Comparison of ENCODE assay signal across 17 cellular contexts in the genomic region with DNA sequence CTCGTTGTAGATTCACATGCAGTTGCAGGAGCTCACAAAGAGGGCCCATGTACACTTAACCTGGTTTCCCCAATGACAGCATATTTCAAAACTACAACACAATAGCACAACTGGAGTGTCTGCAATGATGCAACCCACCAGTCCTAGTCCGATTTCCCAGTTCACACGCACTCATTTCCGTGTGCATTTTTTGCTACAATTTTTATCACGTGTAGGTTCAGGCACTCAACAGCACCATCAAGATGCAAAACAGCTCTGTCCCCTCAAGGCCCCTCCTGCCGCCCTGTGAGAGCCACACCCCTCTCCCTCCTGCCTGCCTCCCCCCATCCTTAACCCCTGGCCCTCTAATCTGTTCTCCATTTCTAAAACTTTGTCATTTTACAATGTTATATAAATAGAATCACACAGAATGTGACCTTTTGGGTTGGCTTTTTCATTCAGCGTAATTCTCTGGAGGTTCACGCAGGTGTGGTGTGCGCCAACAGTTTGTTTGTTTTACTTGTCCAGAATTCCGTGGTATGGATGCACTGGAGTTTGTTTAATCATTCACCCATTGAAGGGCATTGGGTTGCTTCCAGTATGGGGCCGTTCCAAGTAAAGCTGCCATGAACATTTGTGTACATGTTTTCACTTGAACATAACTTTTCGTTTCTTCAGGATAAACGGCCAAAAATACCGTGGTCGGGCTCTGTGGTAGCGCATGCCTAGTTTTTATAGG. TPM values are rescaled to one million over a fixed set of nuclear protein-coding genes. Genes with fewer than 3 reads are reported as not detected.
DNase-seq lines count a peak whose midpoint lies in the region; ATAC-seq, FAIRE-seq and TF ChIP-seq lines count a peak whose summit lies in the region.
"Had no signal": no experiment of that assay in that cellular context is flagged by ENCODE, and none has a peak within 500 bp of the region (broad histone marks: within the 10 kb centered on the region; RNA-seq: fewer than 3 reads in every experiment).

No MANE protein-coding gene starts in this region.

- H4K20me1 ChIP-seq in HepG2 (ENCODE audit: insufficient read depth, low read length), result no peaks in the 10 kb centered on the region

- peak overlapping the region; percentile 55 for H3K4me2 ChIP-seq in HepG2 (ENCODE audit: low read depth, low read length)

- intact Hi-C loops in HepG2 (cut with micrococcal nuclease; ENCODE audit: unreplicated experiment), result no loop called here
- intact Hi-C loops in activated CD8-positive, alpha-beta T cell treated with anti-CD3 and anti-CD28 coated beads for 36 hours (cut with micrococcal nuclease), result no loop called here

- no peaks in the 10 kb centered on the region for H3K79me2 ChIP-seq in HepG2 (ENCODE audit: insufficient read depth, low read length)

- CTCF ChIA-PET in HepG2 (lab: Yijun Ruan, JAX; ENCODE audit: low intra/inter-chr PET ratio, low total read pairs), result no interaction called here
- CTCF ChIA-PET in activated CD4-positive, alpha-beta T cell treated with anti-CD3 and anti-CD28 coated beads, Interleukin-2, amount 10 ng/mL, durations not matched to agents 7 days and 5 days (lab: Charles Lee), result no interaction called here
- CTCF ChIA-PET in activated CD8-positive, alpha-beta T cell treated with anti-CD3 and anti-CD28 coated beads for 36 hours (lab: Charles Lee), result no interaction called here

- TF ChIP-seq POLR2A in HepG2 (IDR thresholded peaks at IDR 0.05; ENCODE audit: insufficient read depth in 1 of 2, low read depth in 2 of 2, low read length in 2 of 2), result no peak

- no TSS peak for BruUV-seq in HepG2 (replicated peaks; lab: Mats Ljungman, UMichigan)

- no peak for TF ChIP-seq CTCF in HepG2 (CRISPR knock-in tag; IDR thresholded peaks at IDR 0.05)
- no peak for TF ChIP-seq CTCF in activated CD8-positive, alpha-beta T cell treated with anti-CD3 and anti-CD28 coated beads for 36 hours (IDR thresholded peaks at IDR 0.05)

- TF ChIP-seq EP300 in HepG2 (IDR thresholded peaks at IDR 0.05; ENCODE audit: low read depth in 2 of 2, low read length in 2 of 2), result 0 out of 4 replicates have a peak, but pooled peaks of 1 of the 2 experiments have one; percentile 16
- no peak for TF ChIP-seq EP300 in HepG2 (CRISPR knock-in tag; IDR thresholded peaks at IDR 0.05; ENCODE audit: borderline replicate concordance)

- no peaks in the 10 kb centered on the region for H3K36me3 Mint-ChIP-seq in activated CD4-positive, alpha-beta T cell treated with anti-CD3 and anti-CD28 coated beads, Interleukin-2, amount 10 ng/mL, durations not matched to agents 7 days and 5 days (ENCODE audit: low read depth)
- H3K36me3 Mint-ChIP-seq in activated CD8-positive, alpha-beta T cell treated with anti-CD3 and anti-CD28 coated beads for 36 hours (ENCODE audit: low read depth), result no peaks in the 10 kb centered on the region
- H3K36me3 Mint-ChIP-seq: memory B cell; stimulated activated effector memory CD8-positive, alpha-beta T cell treated with anti-CD3 and anti-CD28 coated beads, Interleukin-12 subunit alpha, Interleukin-12 subunit beta, amount 100 ng/mL, for 72 hours had no signal

- TF ChIP-seq RAD21 in HepG2 (CRISPR knock-in tag; IDR thresholded peaks at IDR 0.05), result no peak

- DNase-seq in ACHN (peak; percentile 59), NCI-H2029 treated with DMSO at 0.1 percent for 48 hours (lab: John Stamatoyannopoulos, UW) (peak; percentile 47), caudate nucleus (lab: John Stamatoyannopoulos, UW) (no peak), HepG2 (ENCODE audit: low spot score) (peak; percentile 48), retina (no peak)
- no peak for DNase-seq in activated CD4-positive, alpha-beta T cell treated with anti-CD3 and anti-CD28 coated beads, Interleukin-2, amount 10 ng/mL, durations not matched to agents 7 days and 5 days
- no peak for DNase-seq in activated CD8-positive, alpha-beta T cell treated with anti-CD3 and anti-CD28 coated beads for 36 hours
- DNase-seq: activated T-cell treated with anti-CD3 and anti-CD28 coated beads, Interleukin-2, amount 50 U/mL, for 48 hours; anterior cingulate cortex; effector memory CD4-positive, alpha-beta T cell; heart left ventricle; stimulated activated CD4-positive, alpha-beta T cell treated with anti-CD3 and anti-CD28 coated beads, Interleukin-4, amount 100 ng/mL, for 1 hour had no signal

- H2AFZ ChIP-seq in HepG2 (ENCODE audit: low read length), result no peak overlapping the region

- ATAC-seq in HepG2 (peak; percentile 83), HG02938 (IDR thresholded peaks at IDR 0.05; ENCODE audit: unreplicated experiment) (no peak)
- no peak for ATAC-seq in activated CD8-positive, alpha-beta T cell treated with anti-CD3 and anti-CD28 coated beads for 36 hours
- ATAC-seq: activated CD4-positive, CD25-positive, alpha-beta regulatory T cell treated with anti-CD3 and anti-CD28 coated beads, Interleukin-2, amount 50 U/mL, for 24 hours; heart left ventricle; stimulated activated effector memory CD8-positive, alpha-beta T cell treated with anti-CD3 and anti-CD28 coated beads, Interleukin-12 subunit alpha, Interleukin-12 subunit beta, amount 100 ng/mL, for 72 hours had no signal

- no peaks in the 10 kb centered on the region for H3K9me3 Mint-ChIP-seq in activated CD4-positive, alpha-beta T cell treated with anti-CD3 and anti-CD28 coated beads, Interleukin-2, amount 10 ng/mL, durations not matched to agents 7 days and 5 days
- no peaks in the 10 kb centered on the region for H3K9me3 Mint-ChIP-seq in activated CD8-positive, alpha-beta T cell treated with anti-CD3 and anti-CD28 coated beads for 36 hours
- H3K9me3 Mint-ChIP-seq: memory B cell; stimulated activated effector memory CD8-positive, alpha-beta T cell treated with anti-CD3 and anti-CD28 coated beads, Interleukin-12 subunit alpha, Interleukin-12 subunit beta, amount 100 ng/mL, for 72 hours had no signal

- H3K4me3 ChIP-seq in HepG2 (replicated peaks in 1 of 3; ENCODE audit: insufficient read depth in 1 of 3, low read depth in 2 of 3, low read length in 3 of 3), result no peak overlapping the region
- H3K4me3 ChIP-seq: heart left ventricle had no signal

- FAIRE-seq in HepG2 (lab: Jason Lieb, UNC), result peak; percentile 64

- in situ Hi-C loops in ACHN (cut with HindIII; ENCODE audit: low pct_ligation_motif_present, low pct_unique_long_range_greater_than_20kb, low sequenced_read_pairs), result no loop called here
- in situ Hi-C loops in HepG2 (cut with HindIII; ENCODE audit: extremely low pct_ligation_motif_present, low pct_unique_long_range_greater_than_20kb), result no loop called here

- H3K27me3 Mint-ChIP-seq in activated CD4-positive, alpha-beta T cell treated with anti-CD3 and anti-CD28 coated beads, Interleukin-2, amount 10 ng/mL, durations not matched to agents 7 days and 5 days, result no peaks in the 10 kb centered on the region
- H3K27me3 Mint-ChIP-seq in activated CD8-positive, alpha-beta T cell treated with anti-CD3 and anti-CD28 coated beads for 36 hours, result no peaks in the 10 kb centered on the region

- H3K27me3 ChIP-seq in HepG2 (ENCODE audit: control insufficient read depth in 1 of 2, insufficient read depth in 2 of 2, low read length in 2 of 2), result peaks cover 0 to 27% of the 10 kb centered on the region in 2 experiments; a peak in 3 of 5 replicates

- H3K27ac Mint-ChIP-seq in activated CD4-positive, alpha-beta T cell treated with anti-CD3 and anti-CD28 coated beads, Interleukin-2, amount 10 ng/mL, durations not matched to agents 7 days and 5 days, result no peak overlapping the region
- H3K27ac Mint-ChIP-seq in activated CD8-positive, alpha-beta T cell treated with anti-CD3 and anti-CD28 coated beads for 36 hours, result no peak overlapping the region
- H3K27ac Mint-ChIP-seq: memory B cell; stimulated activated effector memory CD8-positive, alpha-beta T cell treated with anti-CD3 and anti-CD28 coated beads, Interleukin-12 subunit alpha, Interleukin-12 subunit beta, amount 100 ng/mL, for 72 hours had no signal

- 8% methylated on average over 16 of the region's 16 CpGs for WGBS in HepG2 (ENCODE audit: low lambda C conversion rate)

- H3K27ac ChIP-seq in caudate nucleus (ENCODE audit: low read depth, low read length), result peak overlapping the region; percentile 24
- no peak overlapping the region for H3K27ac ChIP-seq in HepG2 (ENCODE audit: extremely low read length, insufficient read depth, low read length)
- H3K27ac ChIP-seq: heart left ventricle had no signal

- H3K9ac ChIP-seq in HepG2 (ENCODE audit: insufficient read depth, low read depth, low read length), result no peak overlapping the region

- POLR2A ChIA-PET in HepG2 (lab: Yijun Ruan, JAX), result no interaction called here
- POLR2A ChIA-PET in activated CD4-positive, alpha-beta T cell treated with anti-CD3 and anti-CD28 coated beads, Interleukin-2, amount 10 ng/mL, durations not matched to agents 7 days and 5 days (lab: Charles Lee), result no interaction called here
- POLR2A ChIA-PET in activated CD8-positive, alpha-beta T cell treated with anti-CD3 and anti-CD28 coated beads for 36 hours (lab: Charles Lee), result no interaction called here

- H3K4me1 ChIP-seq in HepG2 (ENCODE audit: insufficient read depth, low read length), result peaks cover 19% of the 10 kb centered on the region
- H3K4me1 ChIP-seq: heart left ventricle had no signal

- no peaks in the 10 kb centered on the region for H3K9me3 ChIP-seq in HepG2 (ENCODE audit: low read length)
- H3K9me3 ChIP-seq: heart left ventricle had no signal

- no peaks in the 10 kb centered on the region for H3K4me1 Mint-ChIP-seq in activated CD4-positive, alpha-beta T cell treated with anti-CD3 and anti-CD28 coated beads, Interleukin-2, amount 10 ng/mL, durations not matched to agents 7 days and 5 days
- no peaks in the 10 kb centered on the region for H3K4me1 Mint-ChIP-seq in activated CD8-positive, alpha-beta T cell treated with anti-CD3 and anti-CD28 coated beads for 36 hours (ENCODE audit: low read depth)
- H3K4me1 Mint-ChIP-seq: memory B cell; stimulated activated effector memory CD8-positive, alpha-beta T cell treated with anti-CD3 and anti-CD28 coated beads, Interleukin-12 subunit alpha, Interleukin-12 subunit beta, amount 100 ng/mL, for 72 hours had no signal

- no peak overlapping the region for H3K4me3 Mint-ChIP-seq in activated CD4-positive, alpha-beta T cell treated with anti-CD3 and anti-CD28 coated beads, Interleukin-2, amount 10 ng/mL, durations not matched to agents 7 days and 5 days
- no peak overlapping the region for H3K4me3 Mint-ChIP-seq in activated CD8-positive, alpha-beta T cell treated with anti-CD3 and anti-CD28 coated beads for 36 hours
- H3K4me3 Mint-ChIP-seq: memory B cell; stimulated activated effector memory CD8-positive, alpha-beta T cell treated with anti-CD3 and anti-CD28 coated beads, Interleukin-12 subunit alpha, Interleukin-12 subunit beta, amount 100 ng/mL, for 72 hours had no signal

- no peaks in the 10 kb centered on the region for H3K36me3 ChIP-seq in HepG2 (replicated peaks in 1 of 2; ENCODE audit: control insufficient read depth in 1 of 2, insufficient read depth in 2 of 2, low read length in 2 of 2)
- H3K36me3 ChIP-seq: heart left ventricle had no signal

RNA-seq across cellular contexts. Expression of a gene that starts 8.4 kb away (rescaled TPM):
- not detected in 2 replicates for total RNA-seq in HepG2 (2016; rRNA removed; fragmentation: Illumina TruSeq; extraction: Trizol)
- not detected in 2 replicates for total RNA-seq in HepG2 (2016; cell fraction: cytosol; rRNA removed; fragmentation: Illumina TruSeq; extraction: Trizol; ENCODE audit: low read depth)
- not detected in 2 replicates for total RNA-seq in HepG2 (2016; cell fraction: insoluble cytoplasmic fraction; rRNA removed; fragmentation: Illumina TruSeq; extraction: Trizol)
- 0.15 TPM in 1 of 2 replicates, not detected in the other for total RNA-seq in HepG2 (2016; cell fraction: membrane; rRNA removed; fragmentation: Illumina TruSeq; extraction: Trizol)
- total RNA-seq in HepG2 (2016; cell fraction: nucleus; rRNA removed; fragmentation: Illumina TruSeq; extraction: Trizol), result not detected in 2 replicates
- not detected in 2 replicates for polyA plus RNA-seq in HepG2 (2011; rRNA removed)
- polyA plus RNA-seq in HepG2 (2011; cell fraction: cytosol; rRNA removed), result not detected in 2 replicates
- not detected in 2 replicates for polyA plus RNA-seq in HepG2 (2011; cell fraction: nucleus; rRNA removed)
- not detected in 2 replicates for polyA plus RNA-seq in HepG2 (2012)
- polyA plus RNA-seq in HepG2 (2016; cell fraction: cytosol; fragmentation: Illumina TruSeq; extraction: Trizol; ENCODE audit: low read depth), result not detected in 2 replicates
- not detected in 2 replicates for polyA plus RNA-seq in HepG2 (2016; cell fraction: insoluble cytoplasmic fraction; fragmentation: Illumina TruSeq; extraction: Trizol; ENCODE audit: low read depth)
- polyA plus RNA-seq in HepG2 (2016; cell fraction: membrane; fragmentation: Illumina TruSeq; extraction: Trizol; ENCODE audit: low read depth), result not detected in 2 replicates
- polyA plus RNA-seq in HepG2 (2016; cell fraction: nucleus; fragmentation: Illumina TruSeq; extraction: Trizol; ENCODE audit: insufficient read depth, low read depth), result not detected in 2 replicates
- polyA minus RNA-seq in HepG2 (2011; rRNA and poly(A)+ RNA removed; ENCODE audit: low replicate concordance), result 0.07 TPM in 1 of 2 replicates, not detected in the other
- not detected in 2 replicates for polyA minus RNA-seq in HepG2 (2011; cell fraction: cytosol; rRNA and poly(A)+ RNA removed)
- not detected in 2 replicates for polyA minus RNA-seq in HepG2 (2011; cell fraction: nucleus; rRNA and poly(A)+ RNA removed)
- total RNA-seq in activated CD4-positive, alpha-beta T cell treated with anti-CD3 and anti-CD28 coated beads, Interleukin-2, amount 10 ng/mL, durations not matched to agents 7 days and 5 days, result not detected
- not detected for total RNA-seq in activated CD8-positive, alpha-beta T cell treated with anti-CD3 and anti-CD28 coated beads for 36 hours
- total RNA-seq: OCI-LY7 had no signal

RNA-seq across cellular contexts. Expression of a gene that starts 31.3 kb away (rescaled TPM):
- not detected in 2 replicates for total RNA-seq in HepG2 (2016; rRNA removed; fragmentation: Illumina TruSeq; extraction: Trizol)
- total RNA-seq in HepG2 (2016; cell fraction: cytosol; rRNA removed; fragmentation: Illumina TruSeq; extraction: Trizol; ENCODE audit: low read depth), result not detected in 2 replicates
- total RNA-seq in HepG2 (2016; cell fraction: insoluble cytoplasmic fraction; rRNA removed; fragmentation: Illumina TruSeq; extraction: Trizol), result not detected in 2 replicates
- not detected in 2 replicates for total RNA-seq in HepG2 (2016; cell fraction: membrane; rRNA removed; fragmentation: Illumina TruSeq; extraction: Trizol)
- total RNA-seq in HepG2 (2016; cell fraction: nucleus; rRNA removed; fragmentation: Illumina TruSeq; extraction: Trizol), result not detected in 2 replicates
- not detected in 2 replicates for polyA plus RNA-seq in HepG2 (2011; rRNA removed)
- not detected in 2 replicates for polyA plus RNA-seq in HepG2 (2011; cell fraction: cytosol; rRNA removed)
- polyA plus RNA-seq in HepG2 (2011; cell fraction: nucleus; rRNA removed), result 0.13 TPM in 1 of 2 replicates, not detected in the other
- not detected in 2 replicates for polyA plus RNA-seq in HepG2 (2012)
- polyA plus RNA-seq in HepG2 (2016; cell fraction: cytosol; fragmentation: Illumina TruSeq; extraction: Trizol; ENCODE audit: low read depth), result not detected in 2 replicates
- polyA plus RNA-seq in HepG2 (2016; cell fraction: insoluble cytoplasmic fraction; fragmentation: Illumina TruSeq; extraction: Trizol; ENCODE audit: low read depth), result not detected in 2 replicates
- polyA plus RNA-seq in HepG2 (2016; cell fraction: membrane; fragmentation: Illumina TruSeq; extraction: Trizol; ENCODE audit: low read depth), result not detected in 2 replicates
- not detected in 2 replicates for polyA plus RNA-seq in HepG2 (2016; cell fraction: nucleus; fragmentation: Illumina TruSeq; extraction: Trizol; ENCODE audit: insufficient read depth, low read depth)
- polyA minus RNA-seq in HepG2 (2011; rRNA and poly(A)+ RNA removed; ENCODE audit: low replicate concordance), result 0.87 TPM in 1 of 2 replicates, not detected in the other
- polyA minus RNA-seq in HepG2 (2011; cell fraction: cytosol; rRNA and poly(A)+ RNA removed), result not detected in 2 replicates
- not detected in 2 replicates for polyA minus RNA-seq in HepG2 (2011; cell fraction: nucleus; rRNA and poly(A)+ RNA removed)
- total RNA-seq in activated CD4-positive, alpha-beta T cell treated with anti-CD3 and anti-CD28 coated beads, Interleukin-2, amount 10 ng/mL, durations not matched to agents 7 days and 5 days, result under 1 TPM; 0.08 to 0.42 TPM
- 1 to 10 TPM in 1 of 2 experiments, under 1 TPM in 1; 0.47 to 1.2 TPM for total RNA-seq in activated CD8-positive, alpha-beta T cell treated with anti-CD3 and anti-CD28 coated beads for 36 hours

Comparison
In these comparisons a context has a peak if more than half of its experiments do, and no peak if none do; other contexts are left out.
1. DNase-seq: peak in ACHN (single experiment), NCI-H2029 treated with DMSO at 0.1 percent for 48 hours (single experiment) and HepG2 (single experiment); none in caudate nucleus (0 of 61), retina (single experiment), activated CD4-positive, alpha-beta T cell treated with anti-CD3 and anti-CD28 coated beads, Interleukin-2, amount 10 ng/mL, durations not matched to agents 7 days and 5 days (single experiment) and activated CD8-positive, alpha-beta T cell treated with anti-CD3 and anti-CD28 coated beads for 36 hours (single experiment).